In genomic region chr6:11115808-11116536, GRCh38 we compare ENCODE assay signal across 2 cellular contexts.
TF ChIP-seq lines count a peak whose summit lies in the region.

No MANE protein-coding gene starts in this region.

TF ChIP-seq in HEK293, 187 proteins besides CTCF, POLR2A, EP300 and RAD21:
- peak; percentile 75 for TF ChIP-seq EGR2 (tag by site-specific recombination; IDR thresholded peaks at IDR 0.05; ENCODE audit: low read depth)
- TF ChIP-seq, protein P1, sequence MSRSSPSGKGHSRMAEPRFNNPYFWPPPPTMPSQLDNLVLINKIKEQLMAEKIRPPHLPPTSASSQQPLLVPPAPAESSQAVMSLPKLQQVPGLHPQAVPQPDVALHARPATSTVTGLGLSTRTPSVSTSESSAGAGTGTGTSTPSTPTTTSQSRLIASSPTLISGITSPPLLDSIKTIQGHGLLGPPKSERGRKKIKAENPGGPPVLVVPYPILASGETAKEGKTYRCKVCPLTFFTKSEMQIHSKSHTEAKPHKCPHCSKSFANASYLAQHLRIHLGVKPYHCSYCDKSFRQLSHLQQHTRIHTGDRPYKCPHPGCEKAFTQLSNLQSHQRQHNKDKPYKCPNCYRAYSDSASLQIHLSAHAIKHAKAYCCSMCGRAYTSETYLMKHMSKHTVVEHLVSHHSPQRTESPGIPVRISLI (tag by site-specific recombination; IDR thresholded peaks at IDR 0.05) = peak; percentile 76; the same call in 1 of the 2 replicates
- peak; percentile 47; the same call in 1 of the 2 replicates for TF ChIP-seq ZNF184 (tag by site-specific recombination; IDR thresholded peaks at IDR 0.05)
- TF ChIP-seq KLF9 (tag by site-specific recombination; IDR thresholded peaks at IDR 0.05; ENCODE audit: low read depth) = peak; percentile 28; the same call in 1 of the 2 replicates
- peak; percentile 56 for TF ChIP-seq ZFHX2 (tag by site-specific recombination; conservative IDR thresholded peaks at IDR 0.05)
- TF ChIP-seq ZNF600 (tag by site-specific recombination; IDR thresholded peaks at IDR 0.05) = 0 out of 2 replicates have a peak, but pooled peaks have one; percentile 23
- TF ChIP-seq SP3 (tag by site-specific recombination; IDR thresholded peaks at IDR 0.05) = 0 out of 2 replicates have a peak, but pooled peaks have one; percentile 11

TF ChIP-seq in IMR-90, 13 proteins besides CTCF, POLR2A, EP300 and RAD21:
- 0 out of 2 replicates have a peak, but pooled peaks have one; percentile 19 for TF ChIP-seq FOS (IDR thresholded peaks at IDR 0.05; ENCODE audit: low read depth, low read length)
- TF ChIP-seq CEBPB (IDR thresholded peaks at IDR 0.05; ENCODE audit: low read depth, low read length) = peak; percentile 49; the same call in 1 of the 2 replicates
